ENCODE assay signal across 1 cellular context in the genomic region with DNA sequence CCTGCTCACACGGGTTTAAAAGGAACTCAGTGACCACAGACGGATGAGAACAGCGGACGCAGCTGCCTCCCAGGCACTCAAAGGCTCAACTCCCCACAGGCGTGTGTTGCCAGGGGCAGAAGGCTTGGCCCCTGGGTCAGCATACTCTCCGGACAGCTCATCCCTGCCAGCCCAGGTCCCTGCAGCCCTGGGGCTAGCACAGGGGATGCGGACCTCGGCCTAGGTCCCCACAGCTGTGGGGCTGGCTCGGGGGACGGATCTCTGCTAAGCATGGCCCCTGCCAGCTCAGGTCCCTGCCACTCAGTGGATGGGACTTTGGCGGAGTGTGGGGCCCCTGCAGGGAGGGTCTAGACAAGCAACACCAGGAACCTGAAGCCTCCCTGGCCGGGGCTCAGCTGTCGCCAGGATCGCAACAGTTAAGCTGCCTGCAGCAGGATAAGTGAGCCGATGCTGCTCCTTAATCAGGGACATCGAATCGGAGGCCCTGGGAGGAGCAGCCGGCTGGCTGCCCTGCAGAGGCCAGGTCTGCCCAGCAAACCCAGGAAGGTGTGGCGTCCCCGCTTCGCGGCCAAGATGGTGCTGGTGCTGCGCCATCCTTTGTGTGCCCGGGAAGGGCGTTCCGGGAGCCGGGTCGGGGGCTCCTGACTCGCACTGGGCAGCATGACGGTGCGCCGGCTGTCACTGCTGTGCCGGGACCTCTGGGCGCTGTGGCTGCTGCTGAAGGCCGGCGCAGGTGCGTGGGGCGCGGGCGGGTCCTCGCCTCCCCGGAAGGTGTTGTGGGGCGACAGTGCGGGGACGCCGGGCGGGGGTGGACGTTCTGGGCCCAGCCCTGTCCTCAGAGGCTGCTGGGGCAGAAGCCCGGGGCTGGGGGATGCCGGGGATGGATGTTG.
TF ChIP-seq lines count a peak whose summit lies in the region.

No MANE protein-coding gene starts in this region.

TF ChIP-seq in WTC11, 78 proteins besides CTCF, POLR2A, EP300 and RAD21 (continued from another document):
- TF ChIP-seq, protein P1, sequence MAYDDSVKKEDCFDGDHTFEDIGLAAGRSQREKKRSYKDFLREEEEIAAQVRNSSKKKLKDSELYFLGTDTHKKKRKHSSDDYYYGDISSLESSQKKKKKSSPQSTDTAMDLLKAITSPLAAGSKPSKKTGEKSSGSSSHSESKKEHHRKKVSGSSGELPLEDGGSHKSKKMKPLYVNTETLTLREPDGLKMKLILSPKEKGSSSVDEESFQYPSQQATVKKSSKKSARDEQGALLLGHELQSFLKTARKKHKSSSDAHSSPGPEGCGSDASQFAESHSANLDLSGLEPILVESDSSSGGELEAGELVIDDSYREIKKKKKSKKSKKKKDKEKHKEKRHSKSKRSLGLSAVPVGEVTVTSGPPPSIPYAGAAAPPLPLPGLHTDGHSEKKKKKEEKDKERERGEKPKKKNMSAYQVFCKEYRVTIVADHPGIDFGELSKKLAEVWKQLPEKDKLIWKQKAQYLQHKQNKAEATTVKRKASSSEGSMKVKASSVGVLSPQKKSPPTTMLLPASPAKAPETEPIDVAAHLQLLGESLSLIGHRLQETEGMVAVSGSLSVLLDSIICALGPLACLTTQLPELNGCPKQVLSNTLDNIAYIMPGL (CRISPR knock-in tag; IDR thresholded peaks at IDR 0.05): 0 out of 2 replicates have a peak, but pooled peaks have one; percentile 19
- TF ChIP-seq, protein P2, sequence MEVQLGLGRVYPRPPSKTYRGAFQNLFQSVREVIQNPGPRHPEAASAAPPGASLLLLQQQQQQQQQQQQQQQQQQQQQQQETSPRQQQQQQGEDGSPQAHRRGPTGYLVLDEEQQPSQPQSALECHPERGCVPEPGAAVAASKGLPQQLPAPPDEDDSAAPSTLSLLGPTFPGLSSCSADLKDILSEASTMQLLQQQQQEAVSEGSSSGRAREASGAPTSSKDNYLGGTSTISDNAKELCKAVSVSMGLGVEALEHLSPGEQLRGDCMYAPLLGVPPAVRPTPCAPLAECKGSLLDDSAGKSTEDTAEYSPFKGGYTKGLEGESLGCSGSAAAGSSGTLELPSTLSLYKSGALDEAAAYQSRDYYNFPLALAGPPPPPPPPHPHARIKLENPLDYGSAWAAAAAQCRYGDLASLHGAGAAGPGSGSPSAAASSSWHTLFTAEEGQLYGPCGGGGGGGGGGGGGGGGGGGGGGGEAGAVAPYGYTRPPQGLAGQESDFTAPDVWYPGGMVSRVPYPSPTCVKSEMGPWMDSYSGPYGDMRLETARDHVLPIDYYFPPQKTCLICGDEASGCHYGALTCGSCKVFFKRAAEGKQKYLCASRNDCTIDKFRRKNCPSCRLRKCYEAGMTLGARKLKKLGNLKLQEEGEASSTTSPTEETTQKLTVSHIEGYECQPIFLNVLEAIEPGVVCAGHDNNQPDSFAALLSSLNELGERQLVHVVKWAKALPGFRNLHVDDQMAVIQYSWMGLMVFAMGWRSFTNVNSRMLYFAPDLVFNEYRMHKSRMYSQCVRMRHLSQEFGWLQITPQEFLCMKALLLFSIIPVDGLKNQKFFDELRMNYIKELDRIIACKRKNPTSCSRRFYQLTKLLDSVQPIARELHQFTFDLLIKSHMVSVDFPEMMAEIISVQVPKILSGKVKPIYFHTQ (CRISPR knock-in tag; IDR thresholded peaks at IDR 0.05): no peak
- TF ChIP-seq, protein P3, sequence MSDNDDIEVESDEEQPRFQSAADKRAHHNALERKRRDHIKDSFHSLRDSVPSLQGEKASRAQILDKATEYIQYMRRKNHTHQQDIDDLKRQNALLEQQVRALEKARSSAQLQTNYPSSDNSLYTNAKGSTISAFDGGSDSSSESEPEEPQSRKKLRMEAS (CRISPR knock-in tag; IDR thresholded peaks at IDR 0.05): no peak
- no peak for TF ChIP-seq ZNF121 (CRISPR knock-in tag; IDR thresholded peaks at IDR 0.05)
TF ChIP-seq in WTC11: peak in this region for 2.
